ENCODE assay signal across 24 cellular contexts in genomic region chr4:87377816-87378215, GRCh38. TPM values are rescaled to one million over a fixed set of nuclear protein-coding genes. Genes with fewer than 3 reads are reported as not detected.
DNase-seq lines count a peak whose midpoint lies in the region; ATAC-seq lines count a peak whose summit lies in the region.
"Had no signal": no experiment of that assay in that cellular context is flagged by ENCODE, and none has a peak within 500 bp of the region (broad histone marks: within the 10 kb centered on the region; RNA-seq: fewer than 3 reads in every experiment).

No MANE protein-coding gene starts in this region.

- peaks cover under 1 to 27% (median 2%) of the 10 kb centered on the region in 3 experiments for H3K36me3 ChIP-seq in naive thymus-derived CD4-positive, alpha-beta T cell (ENCODE audit: control insufficient read depth in 2 of 3, insufficient read depth in 3 of 3, low read length in 3 of 3)

- no peaks in the 10 kb centered on the region for H3K27me3 ChIP-seq in naive thymus-derived CD4-positive, alpha-beta T cell (ENCODE audit: control insufficient read depth in 2 of 2, insufficient read depth in 2 of 2, low read length in 2 of 2)
- H3K27me3 ChIP-seq: BLaER1 treated with 17β-estradiol and CSF1 and Interleukin-3, amounts not matched to agents 10 nM and 100 nM; Peyer's patch had no signal

- peaks cover 49% of the 10 kb centered on the region for H3K36me3 Mint-ChIP-seq in effector memory CD8-positive, alpha-beta T cell (ENCODE audit: insufficient read depth)
- peaks cover 0 to 17% (median 4%) of the 10 kb centered on the region in 5 donors for H3K36me3 Mint-ChIP-seq in naive thymus-derived CD4-positive, alpha-beta T cell

- in situ Hi-C loops in SK-MEL-5 (cut with HindIII; ENCODE audit: low pct_unique_long_range_greater_than_20kb, low sequenced_read_pairs): no loop called here

- POLR2A ChIA-PET in naive thymus-derived CD4-positive, alpha-beta T cell (lab: Charles Lee): interaction anchor here (2.6 kb wide), 1 partner anchor 13 kb away, joined by 9 read pairs; the partner anchor contains the start of gene HSD17B11

- H3K9me3 Mint-ChIP-seq in effector memory CD8-positive, alpha-beta T cell: no peaks in the 10 kb centered on the region
- H3K9me3 Mint-ChIP-seq in naive thymus-derived CD4-positive, alpha-beta T cell: no peaks in the 10 kb centered on the region
- H3K9me3 Mint-ChIP-seq: CD8-positive, alpha-beta memory T cell; HFFc6; IgD-negative memory B cell had no signal

- H3K4me1 ChIP-seq in naive thymus-derived CD4-positive, alpha-beta T cell (ENCODE audit: control insufficient read depth in 2 of 2, insufficient read depth in 2 of 2, low read length in 2 of 2): no peaks in the 10 kb centered on the region

- CTCF ChIA-PET in naive thymus-derived CD4-positive, alpha-beta T cell (lab: Charles Lee): interaction anchor here (0.6 to 6.1 kb wide), 6 partner anchors 11 to 89 kb away, joined by 3 to 63 read pairs (median 3); no protein-coding TSS in a partner anchor

- H3K27ac Mint-ChIP-seq in effector memory CD8-positive, alpha-beta T cell: peak overlapping the region in 1 of 2 donors; percentile 28
- H3K27ac Mint-ChIP-seq in naive thymus-derived CD4-positive, alpha-beta T cell: peak overlapping the region in 4 of 9 donors; percentile 10 to 61 (median 42)
- H3K27ac Mint-ChIP-seq: HFFc6 had no signal

- no peak overlapping the region for H3K4me3 Mint-ChIP-seq in effector memory CD8-positive, alpha-beta T cell
- no peak overlapping the region for H3K4me3 Mint-ChIP-seq in naive thymus-derived CD4-positive, alpha-beta T cell
- H3K4me3 Mint-ChIP-seq: CD8-positive, alpha-beta memory T cell; HFFc6; IgD-negative memory B cell had no signal

- no peaks in the 10 kb centered on the region for H3K9me3 ChIP-seq in naive thymus-derived CD4-positive, alpha-beta T cell (ENCODE audit: control insufficient read depth in 2 of 3, low read length in 3 of 3)
- H3K9me3 ChIP-seq: BLaER1 treated with 17β-estradiol and CSF1 and Interleukin-3, amounts not matched to agents 10 nM and 100 nM; Peyer's patch had no signal

- intact Hi-C loops in naive thymus-derived CD4-positive, alpha-beta T cell (cut with micrococcal nuclease): loop anchor here in 1 of 2 donors (10.0 kb wide), 1 partner anchor 467 kb away; no protein-coding TSS in a partner anchor

- peaks cover 5 to 12% of the 10 kb centered on the region in 2 donors for H3K4me1 Mint-ChIP-seq in effector memory CD8-positive, alpha-beta T cell (ENCODE audit: low read depth in 2 of 2)
- H3K4me1 Mint-ChIP-seq in naive thymus-derived CD4-positive, alpha-beta T cell: peaks cover 2 to 10% (median 4%) of the 10 kb centered on the region in 7 donors

- no peaks in the 10 kb centered on the region for H3K27me3 Mint-ChIP-seq in effector memory CD8-positive, alpha-beta T cell
- H3K27me3 Mint-ChIP-seq in naive thymus-derived CD4-positive, alpha-beta T cell: no peaks in the 10 kb centered on the region
- H3K27me3 Mint-ChIP-seq: CD8-positive, alpha-beta memory T cell; IgD-negative memory B cell had no signal

- DNase-seq in activated CD4-positive, CD25-positive, alpha-beta regulatory T cell treated with anti-CD3 and anti-CD28 coated beads, Interleukin-2, amount 50 U/mL, for 72 hours: no peak
- peak; percentile 37 for DNase-seq in SK-MEL-5 (ENCODE audit: low read depth, low spot score)
- DNase-seq in effector memory CD8-positive, alpha-beta T cell: no peak
- no peak for DNase-seq in naive thymus-derived CD4-positive, alpha-beta T cell
- DNase-seq in GDM1 (lab: John Stamatoyannopoulos, UW): no peak
- DNase-seq: ACHN; CD8-positive, alpha-beta memory T cell; DMS53; GF-D8; H7; HFFc6; Karpas-422; NCI-H1417; NCI-H1694 treated with DMSO at 0.1 percent for 48 hours; NCI-H2081 treated with DMSO at 0.1 percent for 48 hours; NCI-H2171 treated with DMSO at 0.1 percent for 48 hours; NCI-H524 treated with DMSO at 0.1 percent for 48 hours; NCI-H82; Peyer's patch had no signal

- H3K27ac ChIP-seq in naive thymus-derived CD4-positive, alpha-beta T cell (ENCODE audit: low read depth, low read length): no peak overlapping the region
- H3K27ac ChIP-seq: BLaER1 treated with 17β-estradiol and CSF1 and Interleukin-3, amounts not matched to agents 10 nM and 100 nM; Peyer's patch had no signal

- peak; percentile 51 for ATAC-seq in activated CD4-positive, CD25-positive, alpha-beta regulatory T cell treated with anti-CD3 and anti-CD28 coated beads, Interleukin-2, amount 50 U/mL, for 24 hours
- peak; percentile 88 for ATAC-seq in GM18868 (IDR thresholded peaks at IDR 0.05; ENCODE audit: unreplicated experiment)
- peak; percentile 48 for ATAC-seq in effector memory CD8-positive, alpha-beta T cell (replicated peaks)
- no peak for ATAC-seq in GM21515 (IDR thresholded peaks at IDR 0.05; ENCODE audit: unreplicated experiment)
- ATAC-seq in naive thymus-derived CD4-positive, alpha-beta T cell: no peak

- no peak overlapping the region for H3K4me3 ChIP-seq in naive thymus-derived CD4-positive, alpha-beta T cell (ENCODE audit: low read length)
- H3K4me3 ChIP-seq: BLaER1 treated with 17β-estradiol and CSF1 and Interleukin-3, amounts not matched to agents 10 nM and 100 nM; Peyer's patch had no signal

RNA-seq across cellular contexts. Expression of gene HSD17B11, which starts 13.2 kb away (rescaled TPM):
- total RNA-seq in SK-MEL-5 (2014; rRNA removed; shearing (Covaris generic)): 44.7 TPM in 2 replicates
- 27.5 and 30.1 TPM in 2 replicates for polyA plus RNA-seq in SK-MEL-5 (2015; cell fraction: cytosol; rRNA removed)
- polyA plus RNA-seq in SK-MEL-5 (2015; cell fraction: nucleus; rRNA removed): 16.3 and 37.4 TPM in 2 replicates
- total RNA-seq in naive thymus-derived CD4-positive, alpha-beta T cell: 10 to 100 TPM; 34.3 to 74.4 (median 61.0) TPM
- 10 to 100 TPM; 75.0 to 76.2 TPM for polyA plus RNA-seq in naive thymus-derived CD4-positive, alpha-beta T cell

RNA-seq across cellular contexts. Expression of gene NUDT9, which starts 44.6 kb away (rescaled TPM):
- 13.8 and 14.1 TPM in 2 replicates for total RNA-seq in SK-MEL-5 (2014; rRNA removed; shearing (Covaris generic))
- polyA plus RNA-seq in SK-MEL-5 (2015; cell fraction: cytosol; rRNA removed): 40.9 and 48.1 TPM in 2 replicates
- 26.5 and 49.3 TPM in 2 replicates for polyA plus RNA-seq in SK-MEL-5 (2015; cell fraction: nucleus; rRNA removed)
- 10 to 100 TPM in 4 of 5 experiments, 1 to 10 TPM in 1; 9.7 to 18.1 (median 10.5) TPM for total RNA-seq in naive thymus-derived CD4-positive, alpha-beta T cell
- polyA plus RNA-seq in naive thymus-derived CD4-positive, alpha-beta T cell: 10 to 100 TPM; 21.1 to 22.8 TPM

RNA-seq across cellular contexts. Expression of gene HSD17B13, which starts 55.1 kb away (rescaled TPM):
- not detected in 2 replicates for total RNA-seq in SK-MEL-5 (2014; rRNA removed; shearing (Covaris generic))
- 0.04 TPM in 1 of 2 replicates, not detected in the other for polyA plus RNA-seq in SK-MEL-5 (2015; cell fraction: cytosol; rRNA removed)
- 0.09 TPM in 1 of 2 replicates, not detected in the other for polyA plus RNA-seq in SK-MEL-5 (2015; cell fraction: nucleus; rRNA removed)
- under 1 TPM; 0.19 to 0.89 (median 0.37) TPM for total RNA-seq in naive thymus-derived CD4-positive, alpha-beta T cell
- under 1 TPM in 1 of 2 donors, not detected in 1; 0.09 TPM for polyA plus RNA-seq in naive thymus-derived CD4-positive, alpha-beta T cell
- total RNA-seq: HFFc6 had no signal
- polyA plus RNA-seq: CD8-positive, alpha-beta memory T cell; IgD-negative memory B cell had no signal

Comparison
In these comparisons a context has a peak if more than half of its experiments do, and no peak if none do; other contexts are left out.
1. ATAC-seq: peak in activated CD4-positive, CD25-positive, alpha-beta regulatory T cell treated with anti-CD3 and anti-CD28 coated beads, Interleukin-2, amount 50 U/mL, for 24 hours (2 of 2), GM18868 (single experiment) and effector memory CD8-positive, alpha-beta T cell (single experiment); none in GM21515 (single experiment) and naive thymus-derived CD4-positive, alpha-beta T cell (single experiment).